Comparison of ENCODE assay signal across 8 cellular contexts in genomic region chr19:34317311-34317927, GRCh38. TPM values are rescaled to one million over a fixed set of nuclear protein-coding genes. Genes with fewer than 3 reads are reported as not detected.
A peak's percentile ranks its signal among the peaks of the same experiment; 100 is the strongest.
DNase-seq lines count a peak whose midpoint lies in the region; ATAC-seq and TF ChIP-seq lines count a peak whose summit lies in the region.

No MANE protein-coding gene starts in this region.

- H3K27ac Mint-ChIP-seq in endothelial cell (ENCODE audit: unreplicated experiment) (peak overlapping the region; percentile 81), nephron progenitor cell (peak overlapping the region; percentile 91)

- DNase-seq in Caki2 (ENCODE audit: low read depth), result peak; percentile 75
- DNase-seq in NCI-H2196 treated with DMSO at 0.1 percent for 48 hours (lab: John Stamatoyannopoulos, UW; ENCODE audit: unreplicated experiment), result peak; percentile 9
- DNase-seq in endothelial cell (ENCODE audit: low spot score), result no peak
- DNase-seq in nephron progenitor cell, result no peak
- DNase-seq in iPS-NIHi7 (ENCODE audit: extremely low spot score), result no peak
- no peak for DNase-seq in omental fat pad (ENCODE audit: low spot score)

- H3K36me3 Mint-ChIP-seq in endothelial cell (ENCODE audit: low read depth, unreplicated experiment) (peaks cover 20% of the 10 kb centered on the region), nephron progenitor cell (ENCODE audit: low read depth) (peaks cover 18% of the 10 kb centered on the region)

- ATAC-seq in HG03135 (IDR thresholded peaks at IDR 0.05; ENCODE audit: unreplicated experiment), result no peak
- no peak for ATAC-seq in GM19395 (IDR thresholded peaks at IDR 0.05; ENCODE audit: unreplicated experiment)
- no peak for ATAC-seq in omental fat pad (ENCODE audit: low FRiP score)

- no peak for TF ChIP-seq CTCF in endothelial cell (IDR thresholded peaks at IDR 0.05; ENCODE audit: unreplicated experiment)
- no peak for TF ChIP-seq CTCF in nephron progenitor cell (IDR thresholded peaks at IDR 0.05)
- no peak for TF ChIP-seq CTCF in omental fat pad (IDR thresholded peaks at IDR 0.05)

- H3K27me3 Mint-ChIP-seq in endothelial cell (ENCODE audit: unreplicated experiment), result peaks cover 3% of the 10 kb centered on the region
- no peaks in the 10 kb centered on the region for H3K27me3 Mint-ChIP-seq in nephron progenitor cell (ENCODE audit: low read depth, poor library complexity)

- in situ Hi-C loops in Caki2 (cut with HindIII; ENCODE audit: low pct_unique_long_range_greater_than_20kb, low sequenced_read_pairs), result no loop called here

- no peaks in the 10 kb centered on the region for H3K9me3 Mint-ChIP-seq in endothelial cell (ENCODE audit: unreplicated experiment)
- H3K9me3 Mint-ChIP-seq in nephron progenitor cell, result no peaks in the 10 kb centered on the region

- H3K4me3 Mint-ChIP-seq in endothelial cell (ENCODE audit: unreplicated experiment), result peak overlapping the region; percentile 78
- no peak overlapping the region for H3K4me3 Mint-ChIP-seq in nephron progenitor cell

- H3K4me1 Mint-ChIP-seq in endothelial cell (ENCODE audit: unreplicated experiment) (peaks cover 45% of the 10 kb centered on the region), nephron progenitor cell (peaks cover 41% of the 10 kb centered on the region)

RNA-seq across cellular contexts. Expression of gene GPI, which starts 47.6 kb away (rescaled TPM):
- total RNA-seq in Caki2 (2014; rRNA removed; shearing (Covaris generic); ENCODE audit: low replicate concordance), result 829 and 893 TPM in 2 replicates
- total RNA-seq in endothelial cell (ENCODE audit: unreplicated experiment) (133 TPM), omental fat pad (100 to 1,000 TPM; 156 to 258 (median 211) TPM)

Comparison
In these comparisons a context has a peak if more than half of its experiments do, and no peak if none do; other contexts are left out.
1. DNase-seq: peak in Caki2 (single experiment) and NCI-H2196 treated with DMSO at 0.1 percent for 48 hours (single experiment); none in endothelial cell (single experiment), nephron progenitor cell (single experiment), iPS-NIHi7 (single experiment) and omental fat pad (single experiment).